In genomic region chr22:24243417-24243816, GRCh38 we compare ENCODE assay signal across 11 cellular contexts. TPM values are rescaled to one million over a fixed set of nuclear protein-coding genes. Genes with fewer than 3 reads are reported as not detected.
DNase-seq lines count a peak whose midpoint lies in the region; ATAC-seq and TF ChIP-seq lines count a peak whose summit lies in the region.
"Not testable (repeated sequence)": the region's sequence is repeated elsewhere in the genome, so short reads cannot be mapped to it uniquely, and the experiment has no call there.
"Had no signal": no experiment of that assay in that cellular context is flagged by ENCODE, and none has a peak within 500 bp of the region (broad histone marks: within the 10 kb centered on the region; RNA-seq: fewer than 3 reads in every experiment).

No MANE protein-coding gene starts in this region.

- H3K9me3 Mint-ChIP-seq in activated CD4-positive, alpha-beta T cell treated with anti-CD3 and anti-CD28 coated beads, Interleukin-2, amount 10 ng/mL, durations not matched to agents 24 days and 14 days = not testable (repeated sequence)

- TF ChIP-seq CTCF in body of pancreas (IDR thresholded peaks at IDR 0.05); liver (IDR thresholded peaks at IDR 0.05; ENCODE audit: low read depth, low read length, missing input control); parathyroid adenoma (IDR thresholded peaks at IDR 0.05); upper lobe of left lung (IDR thresholded peaks at IDR 0.05): not testable (repeated sequence)

- peak overlapping the region; percentile 67 for H3K27ac Mint-ChIP-seq in activated CD4-positive, alpha-beta T cell treated with anti-CD3 and anti-CD28 coated beads, Interleukin-2, amount 10 ng/mL, durations not matched to agents 24 days and 14 days

- intact Hi-C loops in activated CD4-positive, alpha-beta T cell treated with anti-CD3 and anti-CD28 coated beads, Interleukin-2, amount 10 ng/mL, durations not matched to agents 24 days and 14 days (cut with micrococcal nuclease) = loop anchor here (5.0 to 10.0 kb wide), 2 partner anchors 36 to 259 kb away; partner anchors contain the start of gene GSTT2
- intact Hi-C loops in body of pancreas (cut with DNase I) = not testable (repeated sequence)

- not testable (repeated sequence) for H3K27me3 Mint-ChIP-seq in activated CD4-positive, alpha-beta T cell treated with anti-CD3 and anti-CD28 coated beads, Interleukin-2, amount 10 ng/mL, durations not matched to agents 24 days and 14 days

- TF ChIP-seq RAD21 in liver (IDR thresholded peaks at IDR 0.05) = not testable (repeated sequence)

- peak in 3 of 4 donors; percentile 21 to 93 (median 90) for TF ChIP-seq EP300 in upper lobe of left lung (IDR thresholded peaks at IDR 0.05)

- not testable (repeated sequence) for H3K9me3 ChIP-seq in body of pancreas; liver (ENCODE audit: control insufficient read depth in 4 of 4, low read length in 3 of 4); parathyroid adenoma (ENCODE audit: control insufficient read depth, low read length); upper lobe of left lung

- H3K36me3 Mint-ChIP-seq in activated CD4-positive, alpha-beta T cell treated with anti-CD3 and anti-CD28 coated beads, Interleukin-2, amount 10 ng/mL, durations not matched to agents 24 days and 14 days (ENCODE audit: low read depth) = not testable (repeated sequence)

- H3K4me3 ChIP-seq in body of pancreas; liver (ENCODE audit: low read depth in 1 of 3, low read length in 3 of 3); parathyroid adenoma (ENCODE audit: low read depth, low read length): not testable (repeated sequence)
- peak overlapping the region in 1 of 4 donors; percentile 26 for H3K4me3 ChIP-seq in upper lobe of left lung

- peaks cover 15% of the 10 kb centered on the region for H3K4me1 ChIP-seq in body of pancreas
- peaks cover 0 to 10% (median 3%) of the 10 kb centered on the region in 4 donors for H3K4me1 ChIP-seq in liver (ENCODE audit: control insufficient read depth in 4 of 4, insufficient read depth in 4 of 4, low read length in 3 of 4)
- H3K4me1 ChIP-seq in parathyroid adenoma = not testable (repeated sequence)
- H3K4me1 ChIP-seq in upper lobe of left lung = peaks cover 53 to 58% (median 56%) of the 10 kb centered on the region in 4 donors

- H3K4me1 Mint-ChIP-seq in activated CD4-positive, alpha-beta T cell treated with anti-CD3 and anti-CD28 coated beads, Interleukin-2, amount 10 ng/mL, durations not matched to agents 24 days and 14 days = peaks cover 34% of the 10 kb centered on the region

- H2AFZ ChIP-seq in parathyroid adenoma = not testable (repeated sequence)

- ATAC-seq in body of pancreas = not testable (repeated sequence)
- peak in 1 of 2 donors; percentile 68 for ATAC-seq in upper lobe of left lung (ENCODE audit: low FRiP score in 2 of 2)

- H3K79me2 ChIP-seq in parathyroid adenoma = not testable (repeated sequence)

- H3K36me3 ChIP-seq in body of pancreas (replicated peaks in 1 of 2; ENCODE audit: insufficient read depth in 1 of 2, low read depth in 2 of 2); liver (ENCODE audit: control insufficient read depth in 4 of 4, insufficient read depth in 3 of 4, low read depth in 1 of 4, low read length in 3 of 4); parathyroid adenoma (ENCODE audit: control insufficient read depth, insufficient read depth, low read length); upper lobe of left lung: not testable (repeated sequence)

- not testable (repeated sequence) for H3K27me3 ChIP-seq in body of pancreas; liver (ENCODE audit: control insufficient read depth in 4 of 4, insufficient read depth in 4 of 4, low read length in 3 of 4); parathyroid adenoma (ENCODE audit: control insufficient read depth, insufficient read depth, low read length); upper lobe of left lung

- H3K27ac ChIP-seq in body of pancreas (peak overlapping the region in 3 of 4 donors; percentile 17 to 50 (median 18)), liver (ENCODE audit: low read depth in 1 of 2, low read length in 2 of 2) (peak overlapping the region; percentile 4), parathyroid adenoma (peak overlapping the region; percentile 36), upper lobe of left lung (peak overlapping the region; percentile 70 to 89 (median 84))

- WGBS in body of pancreas, 2 donors = 30% methylated on average over 2 of the region's 3 CpGs; no CpG with 5 or more reads in 1 of the 2 donors
- 68% methylated on average over 3 of the region's 3 CpGs for WGBS in liver
- WGBS in upper lobe of left lung, 2 donors = 34% methylated on average over 3 of the region's 3 CpGs; no CpG with 5 or more reads in 1 of the 2 donors

- H3K4me2 ChIP-seq in parathyroid adenoma (ENCODE audit: low read length) = not testable (repeated sequence)

- not testable (repeated sequence) for TF ChIP-seq POLR2A in body of pancreas (IDR thresholded peaks at IDR 0.05); upper lobe of left lung (IDR thresholded peaks at IDR 0.05)

- peak overlapping the region; percentile 65 for H3K4me3 Mint-ChIP-seq in activated CD4-positive, alpha-beta T cell treated with anti-CD3 and anti-CD28 coated beads, Interleukin-2, amount 10 ng/mL, durations not matched to agents 24 days and 14 days

- DNase-seq in GDM1 (lab: John Stamatoyannopoulos, UW) (peak; percentile 32), NCI-H524 treated with DMSO at 0.1 percent for 48 hours (lab: John Stamatoyannopoulos, UW) (peak; percentile 33), body of pancreas (peak in 3 of 4 donors; percentile 38 to 73 (median 68)), fibroblast of gingiva (ENCODE audit: low read depth) (peak; percentile 69), upper lobe of left lung (peak in 1 of 2 donors; percentile 63)
- not testable (repeated sequence) for DNase-seq in activated CD4-positive, alpha-beta T cell treated with anti-CD3 and anti-CD28 coated beads, Interleukin-2, amount 10 ng/mL, durations not matched to agents 24 days and 14 days

- not testable (repeated sequence) for H3K9ac ChIP-seq in liver (ENCODE audit: low read depth in 1 of 2, low read length in 2 of 2); parathyroid adenoma

RNA-seq across cellular contexts. Expression of gene GGT5, which starts 1.5 kb away (rescaled TPM):
- 0.07 TPM in 1 of 2 replicates, not detected in the other for total RNA-seq in activated CD4-positive, alpha-beta T cell treated with anti-CD3 and anti-CD28 coated beads, Interleukin-2, amount 10 ng/mL, durations not matched to agents 24 days and 14 days
- total RNA-seq in body of pancreas (10 to 100 TPM; 24.9 to 41.2 TPM), liver (10 to 100 TPM in 1 of 2 donors, 1 to 10 TPM in 1; 6.3 to 20.7 TPM), upper lobe of left lung (10 to 100 TPM in 5 of 6 donors, 1 to 10 TPM in 1; 4.2 to 47.4 (median 29.6) TPM)
- polyA plus RNA-seq in liver = 10 to 100 TPM; 19.6 to 35.0 TPM
- total RNA-seq: G401, NCI-H460, PC-9 had no signal

RNA-seq across cellular contexts. Expression of gene SPECC1L, which starts 27.2 kb away (rescaled TPM):
- total RNA-seq in activated CD4-positive, alpha-beta T cell treated with anti-CD3 and anti-CD28 coated beads, Interleukin-2, amount 10 ng/mL, durations not matched to agents 24 days and 14 days = 37.2 and 41.9 TPM in 2 replicates
- total RNA-seq in body of pancreas = 10 to 100 TPM; 23.1 to 26.0 TPM
- total RNA-seq in liver = 10 to 100 TPM; 16.3 to 22.3 TPM
- polyA plus RNA-seq in liver = 1 to 10 TPM; 5.4 to 8.2 TPM
- 10 to 100 TPM; 37.7 to 80.6 (median 62.3) TPM for total RNA-seq in upper lobe of left lung

Comparison
In these comparisons a context has a peak if more than half of its experiments do, and no peak if none do; other contexts are left out.
1. H3K27ac ChIP-seq: peak in every context shown above with its lines; median percentile 84 in upper lobe of left lung; 36 in parathyroid adenoma; 18 in body of pancreas; 4 in liver.